Comparison of ENCODE assay signal across 13 cellular contexts in the genomic region with DNA sequence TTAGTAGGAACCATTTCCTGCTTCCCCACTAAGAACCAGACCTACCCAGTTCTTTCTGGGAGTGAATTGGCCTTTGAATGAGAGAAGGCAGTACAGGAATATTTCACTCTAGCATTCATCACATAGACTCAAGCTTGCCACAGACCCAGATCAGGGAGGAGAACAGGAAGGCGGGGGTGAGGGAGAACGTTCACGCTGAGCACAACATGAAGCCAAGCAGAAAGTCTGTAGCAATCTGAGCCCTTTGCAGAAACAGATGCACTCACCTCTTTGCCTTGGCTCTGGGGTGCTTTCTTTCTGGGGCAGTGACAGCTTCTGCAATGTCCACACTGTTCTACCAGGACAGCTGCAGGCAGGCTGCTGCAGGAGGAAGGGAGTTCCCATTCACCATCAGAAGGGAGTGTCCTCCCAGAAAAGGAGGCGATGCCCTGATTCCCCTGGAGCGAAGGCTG. TPM values are rescaled to one million over a fixed set of nuclear protein-coding genes. Genes with fewer than 3 reads are reported as not detected.
DNase-seq lines count a peak whose midpoint lies in the region; ATAC-seq and TF ChIP-seq lines count a peak whose summit lies in the region.
"Had no signal": no experiment of that assay in that cellular context is flagged by ENCODE, and none has a peak within 500 bp of the region (broad histone marks: within the 10 kb centered on the region; RNA-seq: fewer than 3 reads in every experiment).

No MANE protein-coding gene starts in this region.

- H2AK5ac ChIP-seq in trophoblast cell (ENCODE audit: low read length): no peak overlapping the region

- TF ChIP-seq CTCF in AG09319 (IDR thresholded peaks at IDR 0.05; ENCODE audit: low read depth, low read length) (no peak), SK-N-SH (IDR thresholded peaks at IDR 0.05) (no peak), fibroblast of the aortic adventitia (IDR thresholded peaks at IDR 0.05; ENCODE audit: insufficient read depth, low read length) (no peak)

- H3K36me3 ChIP-seq in SK-N-SH (replicated peaks in 1 of 2; ENCODE audit: control insufficient read depth in 1 of 2, insufficient read depth in 2 of 2, low read length in 1 of 2) (no peaks in the 10 kb centered on the region), trophoblast cell (ENCODE audit: control insufficient read depth in 1 of 2, insufficient read depth in 2 of 2, low read length in 2 of 2) (no peaks in the 10 kb centered on the region)

- peaks cover 24 to 28% of the 10 kb centered on the region in 2 experiments for H3K4me1 ChIP-seq in SK-N-SH (ENCODE audit: control insufficient read depth in 1 of 2, insufficient read depth in 2 of 2, low read depth in 1 of 2, low read length in 1 of 2)
- H3K4me1 ChIP-seq in trophoblast cell (ENCODE audit: control insufficient read depth in 1 of 2, insufficient read depth in 2 of 2, low read length in 2 of 2): no peaks in the 10 kb centered on the region

- H3K4me2 ChIP-seq in SK-N-SH (peak overlapping the region; percentile 53), trophoblast cell (ENCODE audit: low read length) (no peak overlapping the region)

- H2BK5ac ChIP-seq in trophoblast cell (ENCODE audit: low read depth, low read length, poor library complexity): no peak overlapping the region

- peak; percentile 29 for DNase-seq in AG09319 (ENCODE audit: extremely low read depth, low read depth)
- DNase-seq in SK-N-SH: no peak
- DNase-seq in fibroblast of the aortic adventitia (ENCODE audit: low read depth): peak; percentile 70
- DNase-seq in trophoblast cell: no peak
- no peak for DNase-seq in NCI-H2171 (lab: John Stamatoyannopoulos, UW)
- no peak for DNase-seq in activated naive CD4-positive, alpha-beta T cell treated with anti-CD3 and anti-CD28 coated beads, Interleukin-2, amount 50 U/mL, for 72 hours (ENCODE audit: low spot score in 2 of 2)
- no peak for DNase-seq in NCI-H1092 treated with DMSO at 0.1 percent for 48 hours (lab: John Stamatoyannopoulos, UW)
- DNase-seq: activated T-cell treated with anti-CD3 and anti-CD28 coated beads, Interleukin-2, amount 50 U/mL, for 1 hour; NCI-H510A; stimulated activated CD4-positive, alpha-beta T cell treated with anti-CD3 and anti-CD28 coated beads, Interleukin-4, amount 100 ng/mL, for 4 hours had no signal

- H3K23ac ChIP-seq in trophoblast cell (ENCODE audit: low read length): no peak overlapping the region

- no peak overlapping the region for H2BK120ac ChIP-seq in trophoblast cell (ENCODE audit: insufficient read depth, low read length, poor library complexity)

- no peaks in the 10 kb centered on the region for H3F3A ChIP-seq in SK-N-SH (replicated peaks; ENCODE audit: insufficient read depth)

- no peaks in the 10 kb centered on the region for H3K9me3 Mint-ChIP-seq in activated naive CD4-positive, alpha-beta T cell treated with anti-CD3 and anti-CD28 coated beads, Interleukin-2, amount 50 U/mL, for 72 hours
- H3K9me3 Mint-ChIP-seq: T-helper 1 cell treated with Interleukin-12 subunit alpha and Interleukin-12 subunit beta and Interleukin-4 antibody, amounts not matched to agents 30 μg/mL and 1 μg/mL, for 36 hours had no signal

- no peak overlapping the region for H3K27ac Mint-ChIP-seq in activated naive CD4-positive, alpha-beta T cell treated with anti-CD3 and anti-CD28 coated beads, Interleukin-2, amount 50 U/mL, for 72 hours
- H3K27ac Mint-ChIP-seq: T-helper 1 cell treated with Interleukin-12 subunit alpha and Interleukin-12 subunit beta and Interleukin-4 antibody, amounts not matched to agents 30 μg/mL and 1 μg/mL, for 36 hours had no signal

- POLR2A ChIA-PET in SK-N-SH (lab: Yijun Ruan, JAX): interaction anchor here (3.5 kb wide), 1 partner anchor 42 kb away, joined by 20 read pairs; no protein-coding TSS in a partner anchor

- H3K27me3 ChIP-seq in SK-N-SH (ENCODE audit: insufficient read depth) (no peaks in the 10 kb centered on the region), trophoblast cell (ENCODE audit: insufficient read depth, low read length) (no peaks in the 10 kb centered on the region)

- no peak overlapping the region for H2BK12ac ChIP-seq in trophoblast cell (ENCODE audit: low read length)

- no peak overlapping the region for H4K8ac ChIP-seq in trophoblast cell (ENCODE audit: low read depth, low read length)

- H2AFZ ChIP-seq in SK-N-SH (ENCODE audit: low read depth) (no peak overlapping the region), trophoblast cell (ENCODE audit: insufficient read depth, low read length, poor library complexity) (no peak overlapping the region)

- H3K4ac ChIP-seq in trophoblast cell (ENCODE audit: low read depth, low read length): no peak overlapping the region

- CTCF ChIA-PET in SK-N-SH (lab: Yijun Ruan, JAX): interaction anchor here (1.0 to 21.1 kb wide), 20 partner anchors 9 to 706 kb away, joined by 3 to 668 read pairs (median 14); a partner anchor contains a TSS

- no peak for TF ChIP-seq EP300 in SK-N-SH (IDR thresholded peaks at IDR 0.05; ENCODE audit: borderline replicate concordance in 1 of 2, low read depth in 1 of 2, low read length in 1 of 2)

- 74% methylated on average over 5 of the region's 5 CpGs for WGBS in SK-N-SH (ENCODE audit: low lambda C conversion rate)
- WGBS in trophoblast cell (ENCODE audit: extremely low coverage, insufficient coverage, insufficient read length): no CpG with 5 or more reads among the region's 5 CpGs

- peak overlapping the region in 1 of 2 experiments; percentile 71; a peak in 3 of 4 replicates for H3K27ac ChIP-seq in SK-N-SH (ENCODE audit: low read depth in 2 of 2, low read length in 1 of 2)
- no peak overlapping the region for H3K27ac ChIP-seq in trophoblast cell (ENCODE audit: low read depth, low read length)
- H3K27ac ChIP-seq: C4-2B had no signal

- H3K4me3 ChIP-seq in SK-N-SH (ENCODE audit: low read depth in 2 of 2, low read length in 1 of 2): no peak overlapping the region
- no peak overlapping the region for H3K4me3 ChIP-seq in fibroblast of the aortic adventitia (ENCODE audit: low read depth, low read length)
- H3K4me3 ChIP-seq in trophoblast cell (ENCODE audit: low read depth, low read length): peak overlapping the region; percentile 8

- H3K9ac ChIP-seq in SK-N-SH (no peak overlapping the region), trophoblast cell (ENCODE audit: low read length) (no peak overlapping the region)

- no peaks in the 10 kb centered on the region for H3K36me3 Mint-ChIP-seq in activated naive CD4-positive, alpha-beta T cell treated with anti-CD3 and anti-CD28 coated beads, Interleukin-2, amount 50 U/mL, for 72 hours

- no peak for ATAC-seq in activated naive CD4-positive, alpha-beta T cell treated with anti-CD3 and anti-CD28 coated beads, Interleukin-2, amount 50 U/mL, for 72 hours
- no peak for ATAC-seq in HG03460 (IDR thresholded peaks at IDR 0.05; ENCODE audit: unreplicated experiment)

- no peak overlapping the region for H4K12ac ChIP-seq in trophoblast cell (ENCODE audit: low read depth, low read length)

- H3K18ac ChIP-seq in trophoblast cell (ENCODE audit: low read length): no peak overlapping the region

- no peak overlapping the region for H4K91ac ChIP-seq in trophoblast cell (ENCODE audit: low read depth, low read length)

- no peak overlapping the region for H3K14ac ChIP-seq in trophoblast cell (ENCODE audit: low read length)

- H3K9me3 ChIP-seq in SK-N-SH (no peaks in the 10 kb centered on the region), trophoblast cell (ENCODE audit: insufficient read depth, low read depth, low read length) (no peaks in the 10 kb centered on the region)

- H3K79me2 ChIP-seq in SK-N-SH (ENCODE audit: insufficient read depth): no peaks in the 10 kb centered on the region
- no peaks in the 10 kb centered on the region for H3K79me2 ChIP-seq in trophoblast cell (ENCODE audit: control insufficient read depth, insufficient read depth, low read length, poor library complexity)

- no peaks in the 10 kb centered on the region for H3K9me2 ChIP-seq in SK-N-SH

- no peak for TF ChIP-seq RAD21 in SK-N-SH (IDR thresholded peaks at IDR 0.05; ENCODE audit: low read length)

- H4K20me1 ChIP-seq in SK-N-SH (ENCODE audit: insufficient read depth): no peaks in the 10 kb centered on the region

- H3K79me1 ChIP-seq in trophoblast cell (ENCODE audit: low read length): no peaks in the 10 kb centered on the region

TF ChIP-seq in SK-N-SH, 30 proteins besides CTCF, POLR2A, EP300 and RAD21 (continues in another document):
- TF ChIP-seq NFIC (IDR thresholded peaks at IDR 0.05; ENCODE audit: borderline replicate concordance): no peak
- TF ChIP-seq TCF12 (IDR thresholded peaks at IDR 0.05): no peak
- TF ChIP-seq POLR2AphosphoS5 (IDR thresholded peaks at IDR 0.05; ENCODE audit: low read depth, low read length): no peak
- TF ChIP-seq ELF1 (IDR thresholded peaks at IDR 0.05): no peak
- TF ChIP-seq NRF1 (IDR thresholded peaks at IDR 0.05; ENCODE audit: low read depth, low read length): no peak
- no peak for TF ChIP-seq TEAD4 (IDR thresholded peaks at IDR 0.05; ENCODE audit: borderline replicate concordance, insufficient read depth)
- no peak for TF ChIP-seq FOSL2 (IDR thresholded peaks at IDR 0.05; ENCODE audit: borderline replicate concordance, low read depth)
- no peak for TF ChIP-seq SMC3 (IDR thresholded peaks at IDR 0.05; ENCODE audit: low read depth, low read length)
- no peak for TF ChIP-seq RCOR1 (IDR thresholded peaks at IDR 0.05; ENCODE audit: low read length)
- TF ChIP-seq CHD2 (IDR thresholded peaks at IDR 0.05; ENCODE audit: low read length, partially characterized antibody): no peak
- TF ChIP-seq JUND (IDR thresholded peaks at IDR 0.05): no peak
- no peak for TF ChIP-seq FOXM1 (IDR thresholded peaks at IDR 0.05; ENCODE audit: low read depth)

RNA-seq across cellular contexts. Expression of a gene that starts 11.5 kb away (rescaled TPM):
- polyA plus RNA-seq in SK-N-SH (2012; rRNA removed): 5.3 and 5.9 TPM in 2 replicates
- polyA plus RNA-seq in SK-N-SH (2012; cell fraction: cytosol; rRNA removed): 5.6 and 6.3 TPM in 2 replicates
- polyA plus RNA-seq in SK-N-SH (2012; cell fraction: nucleus; rRNA removed): 5.4 and 5.6 TPM in 2 replicates
- 1.2 and 3.4 TPM in 2 replicates for total RNA-seq in fibroblast of the aortic adventitia (ENCODE audit: low replicate concordance)
- polyA plus RNA-seq in trophoblast cell (2013): 3.8 and 5.4 TPM in 2 replicates
- not detected for total RNA-seq in activated naive CD4-positive, alpha-beta T cell treated with anti-CD3 and anti-CD28 coated beads, Interleukin-2, amount 50 U/mL, for 72 hours

Comparison
In these comparisons a context has a peak if more than half of its experiments do, and no peak if none do; other contexts are left out.
1. DNase-seq: peak in AG09319 (single experiment) and fibroblast of the aortic adventitia (single experiment); none in SK-N-SH (single experiment), trophoblast cell (0 of 2), NCI-H2171 (single experiment), activated naive CD4-positive, alpha-beta T cell treated with anti-CD3 and anti-CD28 coated beads, Interleukin-2, amount 50 U/mL, for 72 hours (0 of 2) and NCI-H1092 treated with DMSO at 0.1 percent for 48 hours (single experiment).